In genomic region chr22:24145446-24146189, GRCh38 we compare ENCODE assay signal across 8 cellular contexts. TPM values are rescaled to one million over a fixed set of nuclear protein-coding genes. Genes with fewer than 3 reads are reported as not detected.
DNase-seq lines count a peak whose midpoint lies in the region; ATAC-seq and TF ChIP-seq lines count a peak whose summit lies in the region.

No MANE protein-coding gene starts in this region.

- no peaks in the 10 kb centered on the region for H3K9me3 ChIP-seq in cardiac muscle cell (ENCODE audit: low read depth)

- POLR2A ChIA-PET in T-cell (lab: Charles Lee), result no interaction called here

- H3K36me3 ChIP-seq in cardiac muscle cell (no peaks in the 10 kb centered on the region), rectal smooth muscle tissue (ENCODE audit: control insufficient read depth, insufficient read depth, low read length) (no peaks in the 10 kb centered on the region)

- H3K27me3 Mint-ChIP-seq in Calu3 (ENCODE audit: unreplicated experiment) (no peaks in the 10 kb centered on the region), T-cell (no peaks in the 10 kb centered on the region)

- peak overlapping the region; percentile 7 for H3K4me3 Mint-ChIP-seq in Calu3 (ENCODE audit: low read depth, unreplicated experiment)
- peak overlapping the region in 2 of 3 donors; percentile 23 to 74 for H3K4me3 Mint-ChIP-seq in T-cell

- no peak overlapping the region for H3K9ac ChIP-seq in rectal smooth muscle tissue (ENCODE audit: low read length)

- H3K27ac Mint-ChIP-seq in Calu3 (ENCODE audit: unreplicated experiment), result peak overlapping the region; percentile 37
- peak overlapping the region; percentile 95 to 96 for H3K27ac Mint-ChIP-seq in T-cell

- no peaks in the 10 kb centered on the region for H3K27me3 ChIP-seq in cardiac muscle cell
- no peaks in the 10 kb centered on the region for H3K27me3 ChIP-seq in rectal smooth muscle tissue (ENCODE audit: control insufficient read depth, insufficient read depth, low read length)

- CTCF ChIA-PET in Calu3 (lab: Charles Lee) (interaction anchor here (0.9 to 1.6 kb wide), 7 partner anchors 7 to 44 kb away, joined by 3 to 11 read pairs (median 4); no protein-coding TSS in a partner anchor), T-cell (lab: Charles Lee) (no interaction called here)

- H3K9me3 Mint-ChIP-seq in Calu3 (ENCODE audit: low read depth, unreplicated experiment) (no peaks in the 10 kb centered on the region), T-cell (no peaks in the 10 kb centered on the region)

- H3K27ac ChIP-seq in cardiac muscle cell (peak overlapping the region; percentile 99), rectal smooth muscle tissue (ENCODE audit: low read depth, low read length) (peak overlapping the region; percentile 74)

- H3K4me1 Mint-ChIP-seq in Calu3 (ENCODE audit: low read depth, unreplicated experiment), result peaks cover 20% of the 10 kb centered on the region
- H3K4me1 Mint-ChIP-seq in T-cell, result peaks cover 86 to 89% (median 86%) of the 10 kb centered on the region in 3 donors

- TF ChIP-seq CTCF in Calu3 (IDR thresholded peaks at IDR 0.05; ENCODE audit: unreplicated experiment), result no peak
- no peak for TF ChIP-seq CTCF in cardiac muscle cell (IDR thresholded peaks at IDR 0.05; ENCODE audit: low read depth, low read length)

- DNase-seq in Calu3 (no peak), T-cell (no peak), cardiac muscle cell (ENCODE audit: low read depth in 1 of 2, low spot score in 1 of 2) (peak in 1 of 2 donors; percentile 87), UCSD-AML1 (lab: John Stamatoyannopoulos, UW; ENCODE audit: unreplicated experiment) (no peak), dedifferentiated amniotic fluid mesenchymal stem cell (ENCODE audit: extremely low spot score) (no peak), G401 (ENCODE audit: low spot score) (no peak)

- no peak overlapping the region for H3K4me3 ChIP-seq in cardiac muscle cell
- peak overlapping the region; percentile 5 for H3K4me3 ChIP-seq in rectal smooth muscle tissue (ENCODE audit: low read length)

- intact Hi-C loops in Calu3 (cut with micrococcal nuclease; ENCODE audit: unreplicated experiment), result no loop called here

- peaks cover 62% of the 10 kb centered on the region for H3K4me1 ChIP-seq in cardiac muscle cell (ENCODE audit: low read depth)
- H3K4me1 ChIP-seq in rectal smooth muscle tissue (ENCODE audit: control insufficient read depth, insufficient read depth, low read length), result peaks cover 38% of the 10 kb centered on the region

- in situ Hi-C loops in G401 (cut with HindIII; ENCODE audit: low sequenced_read_pairs), result no loop called here

- no peak for ATAC-seq in T-cell (replicated peaks in 1 of 4)
- no peak for ATAC-seq in GM21737 (IDR thresholded peaks at IDR 0.05; ENCODE audit: unreplicated experiment)

- BruUV-seq in Calu3 (replicated peaks; lab: Mats Ljungman, UMichigan), result no TSS peak

- peaks cover 3% of the 10 kb centered on the region for H3K36me3 Mint-ChIP-seq in Calu3 (ENCODE audit: insufficient read depth, unreplicated experiment)
- H3K36me3 Mint-ChIP-seq in T-cell, result peaks cover 4% of the 10 kb centered on the region

RNA-seq across cellular contexts. Expression of gene SUSD2, which starts 35.7 kb away (rescaled TPM):
- total RNA-seq in Calu3 (2022), result 2.5 and 3.1 TPM in 2 replicates
- total RNA-seq in T-cell, result 1 to 10 TPM; 1.3 to 2.3 (median 1.6) TPM
- 2.2 and 2.6 TPM in 2 replicates for total RNA-seq in cardiac muscle cell
- 1.8 and 2.2 TPM in 2 replicates for polyA plus RNA-seq in cardiac muscle cell
- not detected in 2 replicates for total RNA-seq in G401 (2014; rRNA removed; shearing (Covaris generic))
